Comparison of ENCODE assay signal across 8 cellular contexts in genomic region chr13:46386426-46386995, GRCh38. TPM values are rescaled to one million over a fixed set of nuclear protein-coding genes. Genes with fewer than 3 reads are reported as not detected.
DNase-seq lines count a peak whose midpoint lies in the region; ATAC-seq and TF ChIP-seq lines count a peak whose summit lies in the region.

No MANE protein-coding gene starts in this region.

- no peak for TF ChIP-seq CTCF in DND-41 (IDR thresholded peaks at IDR 0.05; ENCODE audit: borderline replicate concordance, extremely low read depth, low read length, poor library complexity, severe bottlenecking)
- TF ChIP-seq CTCF in Peyer's patch (IDR thresholded peaks at IDR 0.05): no peak
- no peak for TF ChIP-seq CTCF in osteoblast (IDR thresholded peaks at IDR 0.05; ENCODE audit: extremely low read depth, low read depth, low read length)

- H3K4me1 ChIP-seq in DND-41 (ENCODE audit: insufficient read depth, low read length) (peaks cover 90% of the 10 kb centered on the region), Peyer's patch (peaks cover 0 to 23% (median 2%) of the 10 kb centered on the region in 4 donors), osteoblast (ENCODE audit: insufficient read depth, low read length) (peaks cover 15% of the 10 kb centered on the region)

- H3K79me2 ChIP-seq in DND-41 (ENCODE audit: insufficient read depth, low read length) (peaks cover 33% of the 10 kb centered on the region), osteoblast (ENCODE audit: insufficient read depth, low read length) (no peaks in the 10 kb centered on the region)

- H4K20me1 ChIP-seq in DND-41 (ENCODE audit: insufficient read depth, low read length): no peaks in the 10 kb centered on the region
- no peaks in the 10 kb centered on the region for H4K20me1 ChIP-seq in osteoblast (ENCODE audit: insufficient read depth, low read length)

- ATAC-seq in DND-41 (ENCODE audit: insufficient read depth, low read depth) (no peak), HG02678 (IDR thresholded peaks at IDR 0.05; ENCODE audit: unreplicated experiment) (no peak), HG03565 (IDR thresholded peaks at IDR 0.05; ENCODE audit: unreplicated experiment) (no peak), HG03571 (IDR thresholded peaks at IDR 0.05; ENCODE audit: unreplicated experiment) (no peak)

- no peaks in the 10 kb centered on the region for H3K36me3 ChIP-seq in DND-41 (ENCODE audit: insufficient read depth, low read length)
- H3K36me3 ChIP-seq in Peyer's patch: no peaks in the 10 kb centered on the region
- no peaks in the 10 kb centered on the region for H3K36me3 ChIP-seq in osteoblast (ENCODE audit: insufficient read depth, low read length)

- H2AFZ ChIP-seq in DND-41 (ENCODE audit: low read depth, low read length) (peak overlapping the region; percentile 80), osteoblast (ENCODE audit: low read length) (peak overlapping the region; percentile 69)

- peak overlapping the region; percentile 49 to 67 for H3K4me3 ChIP-seq in DND-41 (ENCODE audit: low read depth in 1 of 2, low read length in 2 of 2)
- H3K4me3 ChIP-seq in Peyer's patch: peak overlapping the region; percentile 50 to 59 (median 56)
- peak overlapping the region; percentile 69 for H3K4me3 ChIP-seq in osteoblast (ENCODE audit: insufficient read depth, low read length)

- peak overlapping the region; percentile 82 for H3K4me2 ChIP-seq in DND-41 (ENCODE audit: insufficient read depth, low read length)
- H3K4me2 ChIP-seq in osteoblast (ENCODE audit: insufficient read depth, low read length): peak overlapping the region; percentile 86

- H3K27ac ChIP-seq in DND-41 (ENCODE audit: low read length) (peak overlapping the region; percentile 71), Peyer's patch (peak overlapping the region in 3 of 4 donors; percentile 21 to 87 (median 74)), osteoblast (ENCODE audit: low read depth, low read length) (no peak overlapping the region)

- peak overlapping the region; percentile 65 for H3K9ac ChIP-seq in DND-41 (ENCODE audit: low read depth, low read length)

- TF ChIP-seq POLR2A in Peyer's patch (IDR thresholded peaks at IDR 0.05): no peak

- H3K27me3 ChIP-seq in DND-41 (ENCODE audit: insufficient read depth, low read length, poor library complexity) (peaks cover 14% of the 10 kb centered on the region), Peyer's patch (no peaks in the 10 kb centered on the region), osteoblast (ENCODE audit: insufficient read depth, low read length) (peaks cover 31% of the 10 kb centered on the region)

- no peak for DNase-seq in DND-41
- peak in 1 of 3 donors; percentile 54 for DNase-seq in Peyer's patch
- DNase-seq in fibroblast of gingiva (ENCODE audit: low read depth): peak; percentile 17
- DNase-seq in osteoblast (ENCODE audit: insufficient read length, low spot score, missing footprints): peak; percentile 83
- DNase-seq in activated CD4-positive, alpha-beta T cell treated with anti-CD3 and anti-CD28 coated beads, Interleukin-2, amount 50 U/mL, for 48 hours: no peak

- H3K9me3 ChIP-seq in DND-41 (ENCODE audit: insufficient read depth, low read length, severe bottlenecking) (no peaks in the 10 kb centered on the region), Peyer's patch (no peaks in the 10 kb centered on the region), osteoblast (ENCODE audit: low read depth, low read length) (no peaks in the 10 kb centered on the region)

RNA-seq across cellular contexts. Expression of gene RUBCNL, which starts 0.5 kb away (rescaled TPM):
- total RNA-seq in Peyer's patch (10 to 100 TPM; 10.3 to 52.0 (median 13.9) TPM), osteoblast (6.5 and 7.4 TPM in 2 replicates)

Comparison
In these comparisons a context has a peak if more than half of its experiments do, and no peak if none do; other contexts are left out.
1. DNase-seq: peak in fibroblast of gingiva (single experiment) and osteoblast (single experiment); none in DND-41 (single experiment) and activated CD4-positive, alpha-beta T cell treated with anti-CD3 and anti-CD28 coated beads, Interleukin-2, amount 50 U/mL, for 48 hours (0 of 2).
2. Peak in every context shown above with its lines, with median percentiles within 50 percentile points of each other: H3K4me3 ChIP-seq.